Comparison of ENCODE assay signal across 8 cellular contexts in genomic region chrX:42378857-42379256, GRCh38.
"Had no signal": no experiment of that assay in that cellular context is flagged by ENCODE, and none has a peak within 500 bp of the region (broad histone marks: within the 10 kb centered on the region; RNA-seq: fewer than 3 reads in every experiment).

No MANE protein-coding gene starts in this region.

- H3K27ac Mint-ChIP-seq: GM23338, H9 had no signal

- FAIRE-seq: H1, H54, HTR-8/SVneo, K562 had no signal

- H3K4me1 Mint-ChIP-seq: GM23338, H9 had no signal

- ATAC-seq: GM23338, K562 had no signal

- H3K9me3 Mint-ChIP-seq: GM23338 had no signal

- H2AFZ ChIP-seq: GM23338 had no signal

- H3K4me3 Mint-ChIP-seq: GM23338, H9 had no signal

- H3K4me2 ChIP-seq: GM23338 had no signal

- H3K4me3 ChIP-seq: GM23338, K562 had no signal

- DNase-seq: H9, HCEC 1CT, IMR-90 had no signal
